8 cellular contexts compared by ENCODE assay signal in the genomic region with DNA sequence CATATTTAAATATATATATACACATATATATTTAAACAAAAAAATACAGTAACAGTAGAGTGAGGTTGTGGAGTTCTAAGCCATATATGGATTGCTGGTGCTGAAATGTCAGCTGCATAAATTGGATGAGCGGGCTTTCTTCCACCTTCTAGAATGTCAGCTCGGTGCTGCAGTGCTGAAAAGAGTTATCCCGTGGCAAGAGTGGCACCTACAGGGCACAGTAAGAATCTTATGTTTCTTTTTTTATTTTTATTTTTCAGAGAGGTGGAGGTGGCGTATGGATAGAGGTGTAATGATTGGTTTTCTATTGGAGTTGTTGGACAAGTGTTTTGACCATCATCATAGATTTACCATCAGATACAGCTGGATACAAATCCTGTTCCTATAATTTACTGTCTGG.
DNase-seq lines count a peak whose midpoint lies in the region; ATAC-seq, FAIRE-seq and TF ChIP-seq lines count a peak whose summit lies in the region.

No MANE protein-coding gene starts in this region.

- ATAC-seq in GM21786 (IDR thresholded peaks at IDR 0.05; ENCODE audit: unreplicated experiment) = no peak
- no peak for ATAC-seq in HG03095 (IDR thresholded peaks at IDR 0.05; ENCODE audit: unreplicated experiment)

- peak; percentile 43 for TF ChIP-seq CTCF in GM13977 (IDR thresholded peaks at IDR 0.05; ENCODE audit: extremely low read depth, insufficient read depth, missing control alignments)

- in situ Hi-C loops in GM13977 (cut with MboI; ENCODE audit: low pct_unique_long_range_greater_than_20kb, low sequenced_read_pairs, unreplicated experiment) = loop anchor here (10.0 kb wide), 1 partner anchor 171 kb away; no protein-coding TSS in a partner anchor

- intact Hi-C loops in head of caudate nucleus (cut with DNase I) (loop anchor here (5.0 kb wide), 2 partner anchors 159 to 174 kb away; no protein-coding TSS in a partner anchor), posterior cingulate gyrus (cut with DNase I) (loop anchor here (1.0 to 5.0 kb wide), 4 partner anchors 89 to 329 kb away; partner anchors contain the start of gene PDK4)

- FAIRE-seq in A204.1 (lab: Jason Lieb, UNC) = peak; percentile 25
- FAIRE-seq in TTC549 (lab: Jason Lieb, UNC) = peak; percentile 55

- no peak for DNase-seq in GM13977 (ENCODE audit: low spot score)
- DNase-seq in NCI-H146 (lab: John Stamatoyannopoulos, UW) = peak; percentile 35
- DNase-seq in head of caudate nucleus = peak; percentile 12 to 91 (median 70)
- DNase-seq in posterior cingulate gyrus = peak in 8 of 10 donors; percentile 19 to 90 (median 47)
